In genomic region chr17:76254275-76254674, GRCh38 we compare ENCODE assay signal across 14 cellular contexts. TPM values are rescaled to one million over a fixed set of nuclear protein-coding genes. Genes with fewer than 3 reads are reported as not detected.
"Had no signal": no experiment of that assay in that cellular context is flagged by ENCODE, and none has a peak within 500 bp of the region (broad histone marks: within the 10 kb centered on the region; RNA-seq: fewer than 3 reads in every experiment).

No MANE protein-coding gene starts in this region.

- H3K9me3 Mint-ChIP-seq: nephron; stimulated activated naive CD8-positive, alpha-beta T cell treated with anti-CD3 and anti-CD28 coated beads, Interleukin-15, Interleukin-2, amounts not matched to agents 100 ng/mL and 50 ng/mL, for 24 hours had no signal

- DNase-seq: activated CD4-positive, alpha-beta T cell treated with anti-CD3 and anti-CD28 coated beads, Interleukin-2, amount 50 U/mL, for 4 hours; activated effector memory CD4-positive, alpha-beta T cell treated with Interleukin-2 at 50 U/mL for 16 hours; activated T-cell treated with anti-CD3 and anti-CD28 coated beads for 4 hours; esophagus squamous epithelium; foreskin keratinocyte; heart left ventricle; mammary epithelial cell; pancreas; stimulated activated CD4-positive, alpha-beta T cell treated with anti-CD3 and anti-CD28 coated beads, Interleukin-15, amount 100 ng/mL, for 24 hours; stimulated activated CD4-positive, alpha-beta T cell treated with anti-CD3 and anti-CD28 coated beads, Interleukin-4, amount 100 ng/mL, for 24 hours had no signal

- H3K4me3 Mint-ChIP-seq: nephron; stimulated activated naive CD8-positive, alpha-beta T cell treated with anti-CD3 and anti-CD28 coated beads, Interleukin-15, Interleukin-2, amounts not matched to agents 100 ng/mL and 50 ng/mL, for 24 hours had no signal

- H3K27me3 Mint-ChIP-seq: stimulated activated naive CD8-positive, alpha-beta T cell treated with anti-CD3 and anti-CD28 coated beads, Interleukin-15, Interleukin-2, amounts not matched to agents 100 ng/mL and 50 ng/mL, for 24 hours had no signal

- H3K27ac Mint-ChIP-seq: stimulated activated naive CD8-positive, alpha-beta T cell treated with anti-CD3 and anti-CD28 coated beads, Interleukin-15, Interleukin-2, amounts not matched to agents 100 ng/mL and 50 ng/mL, for 24 hours had no signal

- H3K36me3 ChIP-seq: cardiac muscle cell, esophagus squamous epithelium, heart left ventricle, pancreas, thoracic aorta had no signal

- H3K4me1 ChIP-seq: foreskin keratinocyte had no signal

- H3K27me3 ChIP-seq: cardiac muscle cell, foreskin keratinocyte, heart left ventricle, pancreas had no signal

- ATAC-seq: foreskin keratinocyte, heart left ventricle, pancreas had no signal

- H3K9me3 ChIP-seq: esophagus squamous epithelium, heart left ventricle, pancreas, thoracic aorta had no signal

- H3K27ac ChIP-seq: cardiac muscle cell, esophagus squamous epithelium, foreskin keratinocyte, heart left ventricle, pancreas, thoracic aorta had no signal

- H3K4me3 ChIP-seq: cardiac muscle cell, esophagus squamous epithelium, heart left ventricle, pancreas, thoracic aorta had no signal

RNA-seq across cellular contexts. Expression of gene RNF157, which starts 14.0 kb away (rescaled TPM):
- total RNA-seq: foreskin keratinocyte, mammary epithelial cell had no signal
